14 cellular contexts compared by ENCODE assay signal in genomic region chr13:99812611-99813010, GRCh38.
A peak's percentile ranks its signal among the peaks of the same experiment; 100 is the strongest.
DNase-seq lines count a peak whose midpoint lies in the region; ATAC-seq and TF ChIP-seq lines count a peak whose summit lies in the region.
"Had no signal": no experiment of that assay in that cellular context is flagged by ENCODE, and none has a peak within 500 bp of the region (broad histone marks: within the 10 kb centered on the region; RNA-seq: fewer than 3 reads in every experiment).

No MANE protein-coding gene starts in this region.

- POLR2A ChIA-PET in BJ (lab: Charles Lee) = interaction anchor here (0.5 kb wide), 1 partner anchor 856 kb away, joined by 11 read pairs; no protein-coding TSS in a partner anchor

- DNase-seq in BJ (ENCODE audit: low read depth) (peak; percentile 4), LHCN-M2 (ENCODE audit: low read depth) (peak; percentile 43), astrocyte of the spinal cord (ENCODE audit: low read depth, low spot score) (peak; percentile 26), mesendoderm (peak; percentile 50), DMS 273 treated with DMSO at 0.1 percent for 48 hours (lab: John Stamatoyannopoulos, UW) (no peak), GM13977 (ENCODE audit: low spot score) (no peak)
- DNase-seq: activated T-cell treated with anti-CD3 and anti-CD28 coated beads, Interleukin-2, amount 50 U/mL, for 72 hours; GDM1; NCI-H1048; NCI-H510A; stimulated activated CD4-positive, alpha-beta T cell treated with anti-CD3 and anti-CD28 coated beads, Interleukin-4, amount 100 ng/mL, for 24 hours had no signal

- no peaks in the 10 kb centered on the region for H3K79me2 ChIP-seq in mesendoderm (ENCODE audit: control insufficient read depth, insufficient read depth, low read length)

- no peak overlapping the region for H3K4me3 ChIP-seq in BJ (ENCODE audit: low read depth, low read length)
- no peak overlapping the region for H3K4me3 ChIP-seq in astrocyte of the spinal cord (ENCODE audit: low read depth, low read length)
- no peak overlapping the region for H3K4me3 ChIP-seq in mesendoderm (ENCODE audit: low read length)
- H3K4me3 ChIP-seq: SJCRH30 had no signal

- no CpG with 5 or more reads among the region's 5 CpGs for WGBS in mesendoderm (ENCODE audit: extremely low coverage, insufficient coverage, low lambda C conversion rate)

- no peak overlapping the region for H3K18ac ChIP-seq in mesendoderm (ENCODE audit: low read length)

- H3K4me2 ChIP-seq in mesendoderm (ENCODE audit: low read length) = no peak overlapping the region

- no peak overlapping the region for H3K9ac ChIP-seq in mesendoderm (ENCODE audit: low read length)

- ATAC-seq in HG03196 (IDR thresholded peaks at IDR 0.05; ENCODE audit: unreplicated experiment) = no peak
- no peak for ATAC-seq in HG02870 (IDR thresholded peaks at IDR 0.05; ENCODE audit: unreplicated experiment)
- ATAC-seq: activated T-cell treated with anti-CD3 and anti-CD28 coated beads, Interleukin-2, amount 50 U/mL, for 72 hours had no signal

- H3K23ac ChIP-seq in mesendoderm (ENCODE audit: low read length) = no peak overlapping the region

- H2BK5ac ChIP-seq in mesendoderm (ENCODE audit: low read length) = no peak overlapping the region

- H3K79me1 ChIP-seq in mesendoderm (ENCODE audit: low read length) = no peaks in the 10 kb centered on the region

- no peak overlapping the region for H2AK5ac ChIP-seq in mesendoderm (ENCODE audit: low read length)

- no peak overlapping the region for H2BK15ac ChIP-seq in mesendoderm (replicated peaks; ENCODE audit: low read depth)

- no peak overlapping the region for H4K8ac ChIP-seq in mesendoderm (ENCODE audit: low read depth, low read length)

- CTCF ChIA-PET in BJ (lab: Yijun Ruan, JAX) = no interaction called here

- no peak overlapping the region for H3K27ac ChIP-seq in mesendoderm (ENCODE audit: low read depth, low read length)
- H3K27ac ChIP-seq: SJCRH30 had no signal

- H4K5ac ChIP-seq in mesendoderm (ENCODE audit: low read length) = no peak overlapping the region

- no peak overlapping the region for H3K56ac ChIP-seq in mesendoderm (ENCODE audit: low read length)

- no peaks in the 10 kb centered on the region for H3K4me1 ChIP-seq in mesendoderm (ENCODE audit: control insufficient read depth, low read depth, low read length)
- H3K4me1 ChIP-seq: SJCRH30 had no signal

- in situ Hi-C loops in astrocyte of the spinal cord (cut with HindIII; ENCODE audit: low sequenced_read_pairs) = no loop called here
- in situ Hi-C loops in GM13977 (cut with MboI; ENCODE audit: low pct_unique_long_range_greater_than_20kb, low sequenced_read_pairs, unreplicated experiment) = no loop called here

- no peak for TF ChIP-seq CTCF in BJ (IDR thresholded peaks at IDR 0.05; ENCODE audit: insufficient read depth, low read depth, low read length)
- no peak for TF ChIP-seq CTCF in astrocyte of the spinal cord (IDR thresholded peaks at IDR 0.05; ENCODE audit: low read depth, low read length)
- no peak for TF ChIP-seq CTCF in GM13977 (IDR thresholded peaks at IDR 0.05; ENCODE audit: extremely low read depth, insufficient read depth, missing control alignments)

- H3K4ac ChIP-seq in mesendoderm (ENCODE audit: low read depth, low read length) = no peak overlapping the region

- no peak overlapping the region for H2BK120ac ChIP-seq in mesendoderm (ENCODE audit: low read depth, low read length)

- H3K27me3 ChIP-seq in BJ (ENCODE audit: control insufficient read depth, insufficient read depth, low read length) = no peaks in the 10 kb centered on the region
- no peaks in the 10 kb centered on the region for H3K27me3 ChIP-seq in mesendoderm (ENCODE audit: insufficient read depth, low read length, poor library complexity)
- H3K27me3 ChIP-seq: SJCRH30 had no signal

- H3K36me3 ChIP-seq in BJ (ENCODE audit: control insufficient read depth, insufficient read depth, low read length) (no peaks in the 10 kb centered on the region), mesendoderm (ENCODE audit: control insufficient read depth, insufficient read depth, low read length) (no peaks in the 10 kb centered on the region)
- H3K36me3 ChIP-seq: SJCRH30 had no signal

Comparison
In these comparisons a context has a peak if more than half of its experiments do, and no peak if none do; other contexts are left out.
1. DNase-seq: peak in BJ (single experiment), LHCN-M2 (single experiment), astrocyte of the spinal cord (single experiment) and mesendoderm (single experiment); none in DMS 273 treated with DMSO at 0.1 percent for 48 hours (single experiment) and GM13977 (single experiment).